1 cellular context compared by ENCODE assay signal in the genomic region with DNA sequence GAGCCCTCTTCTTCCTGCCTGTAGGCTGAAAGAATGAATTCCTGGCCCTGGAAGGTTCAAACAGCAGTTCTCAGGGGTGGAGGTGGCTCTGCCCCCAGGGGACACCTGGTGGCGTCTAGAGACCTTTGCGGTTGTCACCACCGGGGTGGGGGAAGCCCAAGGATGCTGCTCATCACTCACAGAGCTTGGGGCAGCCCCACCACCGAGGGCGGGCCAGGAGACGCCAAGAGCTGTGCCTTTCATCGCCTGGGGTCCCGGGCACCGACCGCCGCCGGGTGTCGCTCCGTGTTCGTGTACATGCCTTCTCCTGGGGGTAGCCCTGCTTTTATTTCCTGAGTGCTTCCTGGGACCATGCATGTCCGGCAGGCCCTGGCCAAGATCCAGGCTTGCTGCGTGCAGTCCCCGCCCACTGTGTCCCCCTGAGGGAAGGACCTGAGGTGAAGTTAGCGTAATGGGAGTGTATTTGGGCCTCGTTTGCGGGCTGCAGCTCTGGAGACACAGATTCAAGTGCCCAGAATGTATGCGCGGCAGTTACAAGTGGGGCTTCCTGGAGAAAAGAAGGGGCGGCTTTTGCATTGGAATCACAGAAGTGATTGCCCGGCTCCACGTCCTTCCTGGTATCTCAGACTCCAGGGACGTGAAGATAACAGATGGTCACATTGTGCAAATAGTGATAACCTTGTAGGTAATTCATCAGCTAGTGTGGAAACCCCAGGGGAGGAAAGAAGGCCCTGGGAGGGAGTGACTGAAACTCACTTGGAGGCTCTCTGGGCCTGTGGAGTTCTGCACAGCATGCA.
TF ChIP-seq lines count a peak whose summit lies in the region.

No MANE protein-coding gene starts in this region.

TF ChIP-seq in WTC11, 78 proteins besides CTCF, POLR2A, EP300 and RAD21 (continued from another document):
- no peak for TF ChIP-seq STAT6 (CRISPR knock-in tag; conservative IDR thresholded peaks at IDR 0.05; ENCODE audit: low read depth)
